ENCODE assay signal across 1 cellular context in the genomic region with DNA sequence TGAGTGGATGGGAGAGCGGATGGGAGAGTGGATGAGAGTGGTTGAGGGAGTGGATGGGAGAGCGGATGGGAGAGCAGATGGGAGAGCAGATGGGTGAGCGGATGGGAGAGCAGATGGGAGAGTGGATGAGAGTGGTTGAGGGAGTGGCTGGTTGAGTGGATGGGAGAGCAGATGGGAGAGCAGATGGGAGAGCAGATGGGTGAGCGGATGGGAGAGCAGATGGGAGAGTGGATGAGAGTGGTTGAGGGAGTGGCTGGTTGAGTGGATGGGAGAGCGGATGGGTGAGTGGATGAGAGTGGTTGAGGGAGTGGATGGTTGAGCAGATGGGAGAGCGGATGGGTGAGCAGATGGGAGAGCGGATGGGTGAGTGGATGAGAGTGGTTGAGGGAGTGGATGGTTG.
TF ChIP-seq lines count a peak whose summit lies in the region.

No MANE protein-coding gene starts in this region.

TF ChIP-seq in K562, 482 proteins besides CTCF, POLR2A, EP300 and RAD21:
- TF ChIP-seq STAT5A (IDR thresholded peaks at IDR 0.05; ENCODE audit: borderline replicate concordance, low read length): 0 out of 2 replicates have a peak, but pooled peaks have one; percentile 9
TF ChIP-seq in K562: peak in this region for 1; not testable (repeated sequence) for 481.
